In the genomic region with DNA sequence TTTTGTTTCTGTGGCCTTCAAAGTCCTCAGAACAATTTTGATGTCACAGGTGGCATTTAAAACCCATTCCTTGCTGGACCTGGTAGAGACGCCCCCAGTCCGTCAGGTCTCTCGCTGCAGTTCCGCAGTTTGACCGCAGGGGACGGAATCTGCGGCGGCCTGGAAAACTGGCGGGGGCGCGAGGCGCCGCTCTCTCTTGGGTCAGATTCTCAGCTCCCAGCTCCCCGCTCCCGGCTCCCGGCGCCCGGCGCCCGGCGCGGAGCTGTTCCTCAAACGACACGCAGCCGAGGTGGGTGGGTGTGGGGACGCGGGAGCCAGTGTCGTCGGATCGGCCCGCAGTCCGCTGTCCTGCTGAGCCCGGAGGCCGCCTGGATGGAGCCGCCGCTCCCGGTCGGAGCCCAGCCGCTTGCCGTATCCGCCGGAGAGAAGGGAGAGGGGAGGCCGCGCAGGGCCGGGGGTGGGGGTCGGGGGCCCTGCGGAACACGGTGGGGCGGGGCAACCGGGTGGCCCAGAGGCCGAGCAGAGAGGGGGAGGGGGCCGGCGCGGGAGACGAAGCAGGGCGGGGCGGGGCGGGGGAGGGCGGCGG, we compare ENCODE assay signal across 8 cellular contexts. TPM values are rescaled to one million over a fixed set of nuclear protein-coding genes. Genes with fewer than 3 reads are reported as not detected.
DNase-seq lines count a peak whose midpoint lies in the region; ATAC-seq and TF ChIP-seq lines count a peak whose summit lies in the region.

A gene (plus strand): TSS at position 192 of the 586 bp plus-strand sequence. CDS start 181 bp downstream, at position 373.

- peaks cover 9% of the 10 kb centered on the region; the same call in 2 of the 3 replicates for H3K4me1 Mint-ChIP-seq in GM23338

- peaks cover 7% of the 10 kb centered on the region; the same call in 1 of the 2 replicates for H3K79me2 ChIP-seq in GM23338 (replicated peaks; ENCODE audit: insufficient read depth)

- WGBS in heart left ventricle, 4 donors, result 0 to 21% (median 9%) methylated on average over 26 to 48 of the region's 60 CpGs

- DNase-seq in GM06990 (ENCODE audit: extremely low read depth, insufficient read length) (peak; percentile 67), GM23338 (ENCODE audit: low spot score) (peak; percentile 71), Kasumi-1 (lab: John Stamatoyannopoulos, UW) (peak; percentile 27 to 50), SJSA1 (ENCODE audit: low read depth in 1 of 2, low spot score in 2 of 2) (peak; percentile 62), adipocyte (ENCODE audit: low read depth) (peak; percentile 80), heart left ventricle (peak; percentile 54 to 83 (median 72)), pons (ENCODE audit: low spot score) (peak; percentile 36), cortex of kidney (lab: John Stamatoyannopoulos, UW) (no peak)

- no peak for TF ChIP-seq POLR2A in heart left ventricle (IDR thresholded peaks at IDR 0.05)

- ATAC-seq in GM23338, result peak; percentile 88
- peak; percentile 30 to 94 (median 92) for ATAC-seq in heart left ventricle

- H3K27ac ChIP-seq in GM23338 (ENCODE audit: low read depth), result no peak within 1 kb of the TSS
- peak within 1 kb of the TSS; percentile 47 for H3K27ac ChIP-seq in SJSA1
- H3K27ac ChIP-seq in heart left ventricle, result peak within 1 kb of the TSS in 11 of 12 donors; percentile 60 to 85 (median 75)

- H3K9me3 ChIP-seq in SJSA1 (replicated peaks) (no peaks in the 10 kb centered on the region), adipocyte (ENCODE audit: control insufficient read depth, low read length) (no peaks in the 10 kb centered on the region), heart left ventricle (no peaks in the 10 kb centered on the region)

- no peaks in the 10 kb centered on the region for H3K36me3 Mint-ChIP-seq in GM23338 (ENCODE audit: low read depth)

- peak within 1 kb of the TSS; percentile 76 for H3K4me3 Mint-ChIP-seq in GM23338

- no peaks in the 10 kb centered on the region for H4K20me1 ChIP-seq in GM23338 (replicated peaks; ENCODE audit: insufficient read depth)

- peaks cover 4% of the 10 kb centered on the region; the same call in 1 of the 2 replicates for H3K4me1 ChIP-seq in GM23338 (ENCODE audit: insufficient read depth)
- no peaks in the 10 kb centered on the region for H3K4me1 ChIP-seq in SJSA1 (replicated peaks)
- H3K4me1 ChIP-seq in adipocyte (ENCODE audit: control insufficient read depth, insufficient read depth, low read length), result peaks cover 13% of the 10 kb centered on the region
- peaks cover 0 to 12% (median 0%) of the 10 kb centered on the region in 12 donors for H3K4me1 ChIP-seq in heart left ventricle

- 0 out of 2 replicates have a peak within 1 kb of the TSS, but pooled peaks have one; percentile 66 for H2AFZ ChIP-seq in GM23338

- no peaks in the 10 kb centered on the region for H3K9me3 Mint-ChIP-seq in GM23338

- H3K27me3 ChIP-seq in GM06990 (replicated peaks; ENCODE audit: control insufficient read depth, insufficient read depth, low read length) (no peaks in the 10 kb centered on the region), GM23338 (ENCODE audit: insufficient read depth) (no peaks in the 10 kb centered on the region), SJSA1 (replicated peaks) (no peaks in the 10 kb centered on the region), adipocyte (replicated peaks; ENCODE audit: control insufficient read depth, insufficient read depth, low read length) (peaks cover 8% of the 10 kb centered on the region), heart left ventricle (no peaks in the 10 kb centered on the region)

- TF ChIP-seq CTCF in GM06990 (IDR thresholded peaks at IDR 0.05; ENCODE audit: insufficient read depth, low read length, poor library complexity, severe bottlenecking), result peak; percentile 73
- TF ChIP-seq CTCF in GM23338 (conservative IDR thresholded peaks at IDR 0.05; ENCODE audit: low read depth in 2 of 2), result peak; percentile 39 to 53; a peak in 3 of 4 replicates
- peak; percentile 49 to 83 (median 68) for TF ChIP-seq CTCF in heart left ventricle (IDR thresholded peaks at IDR 0.05)

- H3F3A ChIP-seq in GM23338 (replicated peaks; ENCODE audit: low read depth), result no peaks in the 10 kb centered on the region

- H3K4me2 ChIP-seq in GM23338, result peak within 1 kb of the TSS; percentile 76

- H3K27me3 Mint-ChIP-seq in GM23338 (ENCODE audit: insufficient read depth, low read depth, poor library complexity), result peaks cover 3% of the 10 kb centered on the region

- no peaks in the 10 kb centered on the region for H3K9me2 ChIP-seq in GM23338 (ENCODE audit: insufficient read depth)

- intact Hi-C loops in heart left ventricle (cut with DNase I), result no loop called here

- H3K27ac Mint-ChIP-seq in GM23338, result no peak within 1 kb of the TSS

- H3K9ac ChIP-seq in adipocyte (ENCODE audit: low read length), result peak within 1 kb of the TSS; percentile 86

- peak within 1 kb of the TSS; percentile 71 for H3K4me3 ChIP-seq in GM06990 (replicated peaks; ENCODE audit: low read depth, low read length)
- peak within 1 kb of the TSS; percentile 67 for H3K4me3 ChIP-seq in GM23338
- H3K4me3 ChIP-seq in SJSA1, result peak within 1 kb of the TSS; percentile 71
- H3K4me3 ChIP-seq in adipocyte (ENCODE audit: low read length), result peak within 1 kb of the TSS; percentile 88
- peak within 1 kb of the TSS; percentile 34 to 83 (median 65) for H3K4me3 ChIP-seq in heart left ventricle

- H3K36me3 ChIP-seq in GM06990 (ENCODE audit: control insufficient read depth, insufficient read depth, low read length) (no peaks in the 10 kb centered on the region), GM23338 (ENCODE audit: insufficient read depth) (no peaks in the 10 kb centered on the region), SJSA1 (no peaks in the 10 kb centered on the region), adipocyte (ENCODE audit: control insufficient read depth, insufficient read depth, low read length, severe bottlenecking) (no peaks in the 10 kb centered on the region), heart left ventricle (peaks cover 0 to 6% (median 0%) of the 10 kb centered on the region in 9 donors)

TF ChIP-seq in GM23338, 12 proteins besides CTCF, POLR2A, EP300 and RAD21:
- peak; percentile 49 for TF ChIP-seq POLR2AphosphoS5 (IDR thresholded peaks at IDR 0.05; ENCODE audit: low read depth)
- no peak for TF ChIP-seq EZH2phosphoT487 (IDR thresholded peaks at IDR 0.05; ENCODE audit: unreplicated experiment)

RNA-seq across cellular contexts. Expression of the gene that starts here (rescaled TPM):
- total RNA-seq in GM23338 (2014; rRNA removed; shearing (Covaris generic)), result 14.5 and 16.5 TPM in 2 replicates
- polyA plus RNA-seq in GM23338 (2016; fragmentation: Nextera tagmentation; extraction: Ambion mirVana) (3.9 and 4.2 TPM in 2 replicates), heart left ventricle (10 to 100 TPM in 1 of 2 donors, 1 to 10 TPM in 1; 6.4 to 12.9 TPM)
- 16.8 and 18.1 TPM in 2 replicates for total RNA-seq in SJSA1 (2014; rRNA removed; shearing (Covaris generic))
- 10 to 100 TPM in 6 of 9 donors, 1 to 10 TPM in 3; 7.7 to 13.7 (median 10.2) TPM for total RNA-seq in heart left ventricle
